In the genomic region with DNA sequence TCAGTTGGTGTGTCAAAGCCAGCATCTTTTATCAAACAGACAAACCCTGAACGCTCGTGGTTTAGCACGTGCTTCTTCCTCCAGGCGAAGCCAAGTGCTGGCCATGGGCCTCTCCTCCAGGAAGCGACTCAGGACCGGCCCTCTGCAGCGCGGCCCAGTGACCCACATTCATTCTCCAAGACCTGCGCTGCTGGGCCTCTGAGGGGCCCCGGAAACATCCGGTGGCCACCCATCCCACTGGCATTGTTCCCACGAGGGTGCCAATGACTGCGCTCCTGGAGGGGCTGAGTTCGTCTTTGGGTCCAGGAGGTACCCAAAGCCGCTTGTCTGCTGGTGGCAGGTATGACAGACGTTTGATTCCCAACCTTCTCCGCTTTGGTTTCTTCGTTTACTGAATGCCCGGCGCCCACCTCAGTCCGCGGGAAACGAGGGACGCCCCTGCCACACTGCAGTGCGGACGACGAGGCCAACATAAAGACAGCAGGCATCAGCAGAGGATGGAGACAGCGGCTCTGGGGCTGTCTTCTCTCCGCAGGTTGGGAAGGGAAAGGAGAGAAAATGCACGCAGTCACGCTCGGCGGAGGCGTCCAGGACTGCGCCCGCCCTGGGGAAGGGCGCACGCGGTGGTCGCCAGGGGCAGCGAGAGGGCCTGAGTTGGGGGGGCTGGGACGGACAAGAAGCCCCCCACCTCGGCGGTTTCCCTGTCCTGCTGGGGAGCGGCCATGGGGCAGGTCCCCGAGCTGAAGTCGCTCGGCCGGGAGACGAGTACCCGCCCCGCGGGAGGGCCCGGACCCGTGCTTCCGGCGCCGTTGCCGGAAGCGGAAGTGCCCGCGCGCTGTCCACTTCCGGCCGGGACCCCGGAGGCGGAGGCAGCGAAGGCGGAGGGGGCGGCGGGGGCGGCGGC, we compare ENCODE assay signal across 1 cellular context.
TF ChIP-seq lines count a peak whose summit lies in the region.

Gene EXOC3, plus strand, starts transcription at position 842 of the 904 bp plus-strand sequence. CDS start 3,030 bp downstream, outside the sequence.

TF ChIP-seq in HepG2, 621 proteins besides CTCF, POLR2A, EP300 and RAD21 (continued from another document and continues in another):
- TF ChIP-seq PAWR (CRISPR knock-in tag; IDR thresholded peaks at IDR 0.05; ENCODE audit: borderline replicate concordance): no peak
- TF ChIP-seq ARID2 (CRISPR knock-in tag; IDR thresholded peaks at IDR 0.05; ENCODE audit: borderline replicate concordance): no peak
- TF ChIP-seq TOPORS (CRISPR knock-in tag; IDR thresholded peaks at IDR 0.05): no peak
- TF ChIP-seq TRIM22 (IDR thresholded peaks at IDR 0.05): no peak
- no peak for TF ChIP-seq GTF2F1 (IDR thresholded peaks at IDR 0.05; ENCODE audit: low read length)
- no peak for TF ChIP-seq JUNB (CRISPR knock-in tag; IDR thresholded peaks at IDR 0.05; ENCODE audit: borderline replicate concordance)
- no peak for TF ChIP-seq ZNF431 (CRISPR knock-in tag; IDR thresholded peaks at IDR 0.05; ENCODE audit: borderline replicate concordance, low read depth)
- peak; percentile 53; the same call in 1 of the 2 replicates for TF ChIP-seq ZIK1 (CRISPR knock-in tag; IDR thresholded peaks at IDR 0.05; ENCODE audit: borderline replicate concordance, low read depth)
- TF ChIP-seq ISL2 (CRISPR knock-in tag; IDR thresholded peaks at IDR 0.05): peak; percentile 40; the same call in 1 of the 2 replicates
- TF ChIP-seq ZNF652 (CRISPR knock-in tag; IDR thresholded peaks at IDR 0.05; ENCODE audit: borderline replicate concordance, low read depth): no peak
- no peak for TF ChIP-seq MBD4 (IDR thresholded peaks at IDR 0.05; ENCODE audit: borderline replicate concordance, low read length)
- TF ChIP-seq ZNF263 (CRISPR knock-in tag; IDR thresholded peaks at IDR 0.05): no peak
- TF ChIP-seq SAP130 (CRISPR knock-in tag; IDR thresholded peaks at IDR 0.05; ENCODE audit: low read depth): peak; percentile 79
- TF ChIP-seq PRMT3 (CRISPR knock-in tag; IDR thresholded peaks at IDR 0.05; ENCODE audit: borderline replicate concordance, low read depth): no peak
- TF ChIP-seq HNF4G (IDR thresholded peaks at IDR 0.05; ENCODE audit: borderline replicate concordance, low read depth, low read length): no peak
- TF ChIP-seq HNF4G (CRISPR knock-in tag; IDR thresholded peaks at IDR 0.05; ENCODE audit: borderline replicate concordance, low read depth): 0 out of 2 replicates have a peak, but pooled peaks have one; percentile 19
- no peak for TF ChIP-seq XRCC5 (optimal IDR thresholded peaks at IDR 0.05; ENCODE audit: low read length)
- no peak for TF ChIP-seq CENPT (CRISPR knock-in tag; IDR thresholded peaks at IDR 0.05; ENCODE audit: low read depth)
- 0 out of 2 replicates have a peak, but pooled peaks have one; percentile 49 for TF ChIP-seq ZNF850 (CRISPR knock-in tag; conservative IDR thresholded peaks at IDR 0.05)
- peak; percentile 16; the same call in 1 of the 2 replicates for TF ChIP-seq ATF2 (CRISPR knock-in tag; IDR thresholded peaks at IDR 0.05)
- TF ChIP-seq ZNF501 (CRISPR knock-in tag; IDR thresholded peaks at IDR 0.05): no peak; the same call in 1 of the 2 replicates
- TF ChIP-seq, protein P1, sequence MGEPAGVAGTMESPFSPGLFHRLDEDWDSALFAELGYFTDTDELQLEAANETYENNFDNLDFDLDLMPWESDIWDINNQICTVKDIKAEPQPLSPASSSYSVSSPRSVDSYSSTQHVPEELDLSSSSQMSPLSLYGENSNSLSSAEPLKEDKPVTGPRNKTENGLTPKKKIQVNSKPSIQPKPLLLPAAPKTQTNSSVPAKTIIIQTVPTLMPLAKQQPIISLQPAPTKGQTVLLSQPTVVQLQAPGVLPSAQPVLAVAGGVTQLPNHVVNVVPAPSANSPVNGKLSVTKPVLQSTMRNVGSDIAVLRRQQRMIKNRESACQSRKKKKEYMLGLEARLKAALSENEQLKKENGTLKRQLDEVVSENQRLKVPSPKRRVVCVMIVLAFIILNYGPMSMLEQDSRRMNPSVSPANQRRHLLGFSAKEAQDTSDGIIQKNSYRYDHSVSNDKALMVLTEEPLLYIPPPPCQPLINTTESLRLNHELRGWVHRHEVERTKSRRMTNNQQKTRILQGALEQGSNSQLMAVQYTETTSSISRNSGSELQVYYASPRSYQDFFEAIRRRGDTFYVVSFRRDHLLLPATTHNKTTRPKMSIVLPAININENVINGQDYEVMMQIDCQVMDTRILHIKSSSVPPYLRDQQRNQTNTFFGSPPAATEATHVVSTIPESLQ (CRISPR knock-in tag; conservative IDR thresholded peaks at IDR 0.05): no peak
- no peak for TF ChIP-seq MXD4 (CRISPR knock-in tag; IDR thresholded peaks at IDR 0.05)
- TF ChIP-seq ZNF224 (CRISPR knock-in tag; IDR thresholded peaks at IDR 0.05): no peak
- no peak for TF ChIP-seq NFE2L1 (CRISPR knock-in tag; IDR thresholded peaks at IDR 0.05; ENCODE audit: borderline replicate concordance)
- TF ChIP-seq BRD4 (CRISPR knock-in tag; IDR thresholded peaks at IDR 0.05): no peak
- TF ChIP-seq NCOA1 (CRISPR knock-in tag; IDR thresholded peaks at IDR 0.05): no peak
- TF ChIP-seq MTF1 (CRISPR knock-in tag; IDR thresholded peaks at IDR 0.05): no peak
- no peak for TF ChIP-seq CHCHD3 (CRISPR knock-in tag; IDR thresholded peaks at IDR 0.05)
- no peak for TF ChIP-seq E2F2 (CRISPR knock-in tag; IDR thresholded peaks at IDR 0.05; ENCODE audit: borderline replicate concordance)
- no peak for TF ChIP-seq ZFP1 (CRISPR knock-in tag; IDR thresholded peaks at IDR 0.05)
- TF ChIP-seq RBAK (CRISPR knock-in tag; IDR thresholded peaks at IDR 0.05): no peak
- TF ChIP-seq PCBP2 (optimal IDR thresholded peaks at IDR 0.05; ENCODE audit: low read depth, low read length, poor library complexity, severe bottlenecking): no peak
- 0 out of 2 replicates have a peak, but pooled peaks have one; percentile 22 for TF ChIP-seq TBX2 (CRISPR knock-in tag; IDR thresholded peaks at IDR 0.05; ENCODE audit: borderline replicate concordance)
- TF ChIP-seq ZSCAN21 (CRISPR knock-in tag; IDR thresholded peaks at IDR 0.05; ENCODE audit: borderline replicate concordance): no peak
- TF ChIP-seq ZBTB8A (CRISPR knock-in tag; IDR thresholded peaks at IDR 0.05; ENCODE audit: borderline replicate concordance, low read depth): no peak
- no peak; the same call in 1 of the 2 replicates for TF ChIP-seq FOXK1 (CRISPR knock-in tag; IDR thresholded peaks at IDR 0.05; ENCODE audit: borderline replicate concordance, low read depth)
- TF ChIP-seq RAD51 (IDR thresholded peaks at IDR 0.05; ENCODE audit: borderline replicate concordance): no peak
- no peak for TF ChIP-seq ZSCAN31 (CRISPR knock-in tag; IDR thresholded peaks at IDR 0.05; ENCODE audit: low read depth)
- TF ChIP-seq ZNF432 (CRISPR knock-in tag; IDR thresholded peaks at IDR 0.05; ENCODE audit: borderline replicate concordance): no peak
- TF ChIP-seq REXO4 (CRISPR knock-in tag; IDR thresholded peaks at IDR 0.05; ENCODE audit: borderline replicate concordance): no peak
- TF ChIP-seq REPIN1 (CRISPR knock-in tag; IDR thresholded peaks at IDR 0.05; ENCODE audit: borderline replicate concordance, low read depth): no peak
- TF ChIP-seq CBX1 (IDR thresholded peaks at IDR 0.05; ENCODE audit: low read depth): peak; percentile 48
- no peak for TF ChIP-seq GPN1 (CRISPR knock-in tag; IDR thresholded peaks at IDR 0.05; ENCODE audit: borderline replicate concordance)
- TF ChIP-seq MTA1 (CRISPR knock-in tag; IDR thresholded peaks at IDR 0.05; ENCODE audit: borderline replicate concordance): no peak
- TF ChIP-seq RARA (CRISPR knock-in tag; IDR thresholded peaks at IDR 0.05): no peak
- TF ChIP-seq HNRNPUL1 (IDR thresholded peaks at IDR 0.05; ENCODE audit: low read depth, low read length): no peak
- TF ChIP-seq, protein P2, sequence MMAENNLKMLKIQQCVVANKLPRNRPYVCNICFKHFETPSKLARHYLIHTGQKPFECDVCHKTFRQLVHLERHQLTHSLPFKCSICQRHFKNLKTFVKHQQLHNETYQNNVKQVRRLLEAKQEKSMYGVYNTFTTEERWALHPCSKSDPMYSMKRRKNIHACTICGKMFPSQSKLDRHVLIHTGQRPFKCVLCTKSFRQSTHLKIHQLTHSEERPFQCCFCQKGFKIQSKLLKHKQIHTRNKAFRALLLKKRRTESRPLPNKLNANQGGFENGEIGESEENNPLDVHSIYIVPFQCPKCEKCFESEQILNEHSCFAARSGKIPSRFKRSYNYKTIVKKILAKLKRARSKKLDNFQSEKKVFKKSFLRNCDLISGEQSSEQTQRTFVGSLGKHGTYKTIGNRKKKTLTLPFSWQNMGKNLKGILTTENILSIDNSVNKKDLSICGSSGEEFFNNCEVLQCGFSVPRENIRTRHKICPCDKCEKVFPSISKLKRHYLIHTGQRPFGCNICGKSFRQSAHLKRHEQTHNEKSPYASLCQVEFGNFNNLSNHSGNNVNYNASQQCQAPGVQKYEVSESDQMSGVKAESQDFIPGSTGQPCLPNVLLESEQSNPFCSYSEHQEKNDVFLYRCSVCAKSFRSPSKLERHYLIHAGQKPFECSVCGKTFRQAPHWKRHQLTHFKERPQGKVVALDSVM (CRISPR knock-in tag; IDR thresholded peaks at IDR 0.05): no peak
- no peak for TF ChIP-seq NONO (IDR thresholded peaks at IDR 0.05)
- TF ChIP-seq NONO (CRISPR knock-in tag; conservative IDR thresholded peaks at IDR 0.05): peak; percentile 47; the same call in 1 of the 2 replicates
- TF ChIP-seq ZBTB2 (CRISPR knock-in tag; IDR thresholded peaks at IDR 0.05; ENCODE audit: low read depth): no peak
- no peak for TF ChIP-seq ZNF75D (CRISPR knock-in tag; IDR thresholded peaks at IDR 0.05; ENCODE audit: borderline replicate concordance)
- TF ChIP-seq KMT2B (CRISPR knock-in tag; IDR thresholded peaks at IDR 0.05): peak; percentile 71
- TF ChIP-seq ZSCAN25 (CRISPR knock-in tag; IDR thresholded peaks at IDR 0.05): no peak
- TF ChIP-seq SRSF4 (IDR thresholded peaks at IDR 0.05; ENCODE audit: low read depth, low read length, poor library complexity, severe bottlenecking): no peak
- TF ChIP-seq, protein P3, sequence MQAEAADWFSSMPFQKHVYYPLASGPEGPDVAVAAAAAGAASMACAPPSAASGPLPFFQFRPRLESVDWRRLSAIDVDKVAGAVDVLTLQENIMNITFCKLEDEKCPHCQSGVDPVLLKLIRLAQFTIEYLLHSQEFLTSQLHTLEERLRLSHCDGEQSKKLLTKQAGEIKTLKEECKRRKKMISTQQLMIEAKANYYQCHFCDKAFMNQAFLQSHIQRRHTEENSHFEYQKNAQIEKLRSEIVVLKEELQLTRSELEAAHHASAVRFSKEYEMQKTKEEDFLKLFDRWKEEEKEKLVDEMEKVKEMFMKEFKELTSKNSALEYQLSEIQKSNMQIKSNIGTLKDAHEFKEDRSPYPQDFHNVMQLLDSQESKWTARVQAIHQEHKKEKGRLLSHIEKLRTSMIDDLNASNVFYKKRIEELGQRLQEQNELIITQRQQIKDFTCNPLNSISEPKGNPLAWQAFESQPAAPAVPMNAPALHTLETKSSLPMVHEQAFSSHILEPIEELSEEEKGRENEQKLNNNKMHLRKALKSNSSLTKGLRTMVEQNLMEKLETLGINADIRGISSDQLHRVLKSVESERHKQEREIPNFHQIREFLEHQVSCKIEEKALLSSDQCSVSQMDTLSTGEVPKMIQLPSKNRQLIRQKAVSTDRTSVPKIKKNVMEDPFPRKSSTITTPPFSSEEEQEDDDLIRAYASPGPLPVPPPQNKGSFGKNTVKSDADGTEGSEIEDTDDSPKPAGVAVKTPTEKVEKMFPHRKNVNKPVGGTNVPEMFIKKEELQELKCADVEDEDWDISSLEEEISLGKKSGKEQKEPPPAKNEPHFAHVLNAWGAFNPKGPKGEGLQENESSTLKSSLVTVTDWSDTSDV (CRISPR knock-in tag; IDR thresholded peaks at IDR 0.05): no peak
- no peak for TF ChIP-seq ZNF766 (CRISPR knock-in tag; IDR thresholded peaks at IDR 0.05; ENCODE audit: borderline replicate concordance)
